Comparison of ENCODE assay signal across 8 cellular contexts in the genomic region with DNA sequence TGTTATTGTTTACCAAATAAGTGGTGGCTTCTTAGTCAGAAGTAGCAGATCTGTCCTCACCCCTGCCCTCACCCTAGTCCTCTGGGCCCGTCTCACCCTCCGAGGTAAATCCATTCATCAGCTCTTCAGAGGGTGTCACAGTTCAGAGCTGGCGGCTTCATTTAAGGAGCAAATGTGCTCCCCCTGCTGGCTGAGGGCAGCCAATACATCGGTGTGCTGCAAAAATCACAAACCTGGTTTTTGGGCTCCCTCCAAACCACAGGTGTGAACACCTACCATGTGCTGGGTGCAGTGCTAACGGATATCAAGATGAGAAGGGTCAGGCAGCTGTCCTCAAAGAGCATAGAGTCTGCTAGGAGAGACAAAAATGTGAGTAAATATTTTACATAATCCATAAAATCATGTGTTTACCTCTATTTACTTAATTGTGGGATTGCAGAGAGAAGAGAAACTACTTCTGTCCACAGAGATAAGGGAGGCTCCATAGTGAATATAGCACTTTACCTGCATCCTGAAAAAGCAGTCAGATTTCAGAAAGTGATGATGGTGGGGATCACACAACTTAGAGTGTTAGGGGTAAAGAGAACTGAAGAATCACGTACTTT. TPM values are rescaled to one million over a fixed set of nuclear protein-coding genes. Genes with fewer than 3 reads are reported as not detected.
DNase-seq lines count a peak whose midpoint lies in the region; ATAC-seq lines count a peak whose summit lies in the region.

No MANE protein-coding gene starts in this region.

- POLR2A ChIA-PET in activated CD8-positive, alpha-beta T cell treated with anti-CD3 and anti-CD28 coated beads, Interleukin-2, amount 10 ng/mL, durations not matched to agents 7 days and 5 days (lab: Charles Lee), result no interaction called here

- CTCF ChIA-PET in activated CD8-positive, alpha-beta T cell treated with anti-CD3 and anti-CD28 coated beads, Interleukin-2, amount 10 ng/mL, durations not matched to agents 7 days and 5 days (lab: Charles Lee), result interaction anchor here (0.6 to 2.4 kb wide), 16 partner anchors 10 to 344 kb away, joined by 3 to 13 read pairs (median 4); a partner anchor contains a TSS

- no peak overlapping the region for H3K4me3 Mint-ChIP-seq in activated CD8-positive, alpha-beta T cell treated with anti-CD3 and anti-CD28 coated beads, Interleukin-2, amount 10 ng/mL, durations not matched to agents 7 days and 5 days
- H3K4me3 Mint-ChIP-seq in effector memory CD8-positive, alpha-beta T cell, result no peak overlapping the region

- no peaks in the 10 kb centered on the region for H3K9me3 Mint-ChIP-seq in activated CD8-positive, alpha-beta T cell treated with anti-CD3 and anti-CD28 coated beads, Interleukin-2, amount 10 ng/mL, durations not matched to agents 7 days and 5 days (ENCODE audit: insufficient read depth)
- peaks cover 0 to 2% of the 10 kb centered on the region in 2 donors for H3K9me3 Mint-ChIP-seq in effector memory CD8-positive, alpha-beta T cell

- no peaks in the 10 kb centered on the region for H3K36me3 Mint-ChIP-seq in activated CD8-positive, alpha-beta T cell treated with anti-CD3 and anti-CD28 coated beads, Interleukin-2, amount 10 ng/mL, durations not matched to agents 7 days and 5 days (ENCODE audit: low read depth)
- H3K36me3 Mint-ChIP-seq in effector memory CD8-positive, alpha-beta T cell (ENCODE audit: insufficient read depth), result no peaks in the 10 kb centered on the region

- DNase-seq in ELR (ENCODE audit: low read depth) (peak; percentile 69), NCI-H748 treated with DMSO at 0.1 percent for 48 hours (lab: John Stamatoyannopoulos, UW) (peak; percentile 31), middle frontal gyrus (ENCODE audit: extremely low spot score, low spot score) (peak; percentile 30), NCI-H1048 (lab: John Stamatoyannopoulos, UW) (no peak)
- peak; percentile 76 for DNase-seq in activated CD8-positive, alpha-beta T cell treated with anti-CD3 and anti-CD28 coated beads, Interleukin-2, amount 10 ng/mL, durations not matched to agents 7 days and 5 days
- DNase-seq in effector memory CD8-positive, alpha-beta T cell, result peak; percentile 45 to 54 (median 50)
- DNase-seq in stimulated activated CD8-positive, alpha-beta memory T cell treated with anti-CD3 and anti-CD28 coated beads, Interleukin-7, amount 100 ng/mL, for 1 hour (ENCODE audit: low read depth in 2 of 2), result peak; percentile 14 to 35

- peak; percentile 69 for ATAC-seq in HG03066 (IDR thresholded peaks at IDR 0.05; ENCODE audit: low read depth, unreplicated experiment)
- ATAC-seq in activated CD8-positive, alpha-beta T cell treated with anti-CD3 and anti-CD28 coated beads, Interleukin-2, amount 10 ng/mL, durations not matched to agents 7 days and 5 days, result peak; percentile 80
- ATAC-seq in effector memory CD8-positive, alpha-beta T cell (replicated peaks), result peak; percentile 87

- H3K27ac Mint-ChIP-seq in activated CD8-positive, alpha-beta T cell treated with anti-CD3 and anti-CD28 coated beads, Interleukin-2, amount 10 ng/mL, durations not matched to agents 7 days and 5 days, result no peak overlapping the region
- no peak overlapping the region for H3K27ac Mint-ChIP-seq in effector memory CD8-positive, alpha-beta T cell

- no peaks in the 10 kb centered on the region for H3K4me1 Mint-ChIP-seq in activated CD8-positive, alpha-beta T cell treated with anti-CD3 and anti-CD28 coated beads, Interleukin-2, amount 10 ng/mL, durations not matched to agents 7 days and 5 days (ENCODE audit: low read depth)
- H3K4me1 Mint-ChIP-seq in effector memory CD8-positive, alpha-beta T cell (ENCODE audit: low read depth in 2 of 2), result peaks cover 5 to 8% of the 10 kb centered on the region in 2 donors

- peaks cover 24% of the 10 kb centered on the region for H3K27me3 Mint-ChIP-seq in activated CD8-positive, alpha-beta T cell treated with anti-CD3 and anti-CD28 coated beads, Interleukin-2, amount 10 ng/mL, durations not matched to agents 7 days and 5 days (ENCODE audit: low read depth)
- H3K27me3 Mint-ChIP-seq in effector memory CD8-positive, alpha-beta T cell, result peaks cover 35 to 43% of the 10 kb centered on the region in 2 donors

RNA-seq across cellular contexts. Expression of a gene that starts 15.5 kb away (rescaled TPM):
- not detected for total RNA-seq in activated CD8-positive, alpha-beta T cell treated with anti-CD3 and anti-CD28 coated beads, Interleukin-2, amount 10 ng/mL, durations not matched to agents 7 days and 5 days
